In genomic region chr16:15032547-15033308, GRCh38 we compare ENCODE assay signal across 1 cellular context.
TF ChIP-seq lines count a peak whose summit lies in the region.

No MANE protein-coding gene starts in this region.

TF ChIP-seq in IMR-90, 13 proteins besides CTCF, POLR2A, EP300 and RAD21:
- no peak for TF ChIP-seq SMC3 (IDR thresholded peaks at IDR 0.05; ENCODE audit: low read depth, low read length)
- no peak for TF ChIP-seq RFX5 (IDR thresholded peaks at IDR 0.05; ENCODE audit: low read depth, low read length)
- no peak for TF ChIP-seq FOS (IDR thresholded peaks at IDR 0.05; ENCODE audit: low read depth, low read length)
- no peak for TF ChIP-seq MAFK (IDR thresholded peaks at IDR 0.05; ENCODE audit: low read depth, low read length)
- no peak for TF ChIP-seq CEBPB (IDR thresholded peaks at IDR 0.05; ENCODE audit: low read depth, low read length)
- no peak for TF ChIP-seq BHLHE40 (IDR thresholded peaks at IDR 0.05; ENCODE audit: low read depth, low read length)
- no peak for TF ChIP-seq CHD1 (IDR thresholded peaks at IDR 0.05; ENCODE audit: low read depth, low read length)
- TF ChIP-seq MXI1 (IDR thresholded peaks at IDR 0.05; ENCODE audit: borderline replicate concordance, low read depth, low read length): no peak
- TF ChIP-seq NFE2L2 (IDR thresholded peaks at IDR 0.05; ENCODE audit: low read depth, low read length): no peak
- TF ChIP-seq MAZ (IDR thresholded peaks at IDR 0.05; ENCODE audit: borderline replicate concordance, low read depth, low read length): no peak
- no peak for TF ChIP-seq RCOR1 (IDR thresholded peaks at IDR 0.05; ENCODE audit: insufficient replicate concordance, low read length)
- TF ChIP-seq ELK1 (IDR thresholded peaks at IDR 0.05; ENCODE audit: borderline replicate concordance, low read depth, low read length): no peak
- no peak for TF ChIP-seq USF2 (IDR thresholded peaks at IDR 0.05; ENCODE audit: low read depth, low read length)
TF ChIP-seq in IMR-90: peak in this region for 0.
